In the genomic region with DNA sequence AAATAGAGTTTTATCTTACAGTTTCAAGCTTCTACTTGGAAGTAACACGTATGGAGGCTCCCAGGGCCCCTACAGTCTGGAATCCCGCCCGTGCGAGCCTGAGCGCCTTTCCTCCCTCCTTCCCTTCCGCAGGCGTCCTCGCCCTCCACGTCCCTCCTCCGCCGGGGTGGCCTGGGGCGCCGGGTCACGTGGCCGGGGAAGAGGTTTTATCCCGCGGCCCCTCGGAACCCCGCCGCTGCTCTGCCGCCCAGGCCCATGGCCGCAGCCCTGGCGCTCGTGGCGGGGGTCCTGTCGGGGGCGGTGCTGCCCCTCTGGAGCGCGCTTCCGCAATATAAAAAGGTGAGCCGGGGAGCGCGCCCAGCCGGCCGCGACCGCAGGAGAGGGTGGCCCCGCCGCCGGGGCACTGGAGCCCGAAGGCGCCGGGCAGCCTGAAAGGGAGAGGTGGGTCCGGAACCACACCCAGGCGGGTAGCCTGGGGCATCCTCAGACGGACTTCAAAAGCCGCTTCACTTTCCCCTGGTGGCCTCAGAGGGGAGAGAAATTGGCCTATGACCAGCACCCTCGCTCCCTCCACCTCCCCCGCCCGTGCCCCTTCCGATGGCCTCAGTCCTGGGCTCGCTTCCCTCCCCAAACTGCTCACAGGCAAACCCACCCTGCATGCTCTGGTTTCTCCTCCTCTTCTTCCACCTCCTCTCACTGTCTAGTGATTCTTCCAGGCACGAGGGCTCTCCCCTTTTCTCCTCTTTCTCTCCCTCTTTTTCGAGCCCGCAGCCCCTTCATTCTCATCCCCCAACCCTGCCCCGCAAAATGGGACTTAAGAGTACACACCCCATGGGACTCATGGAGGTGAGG, we compare ENCODE assay signal across 9 cellular contexts. TPM values are rescaled to one million over a fixed set of nuclear protein-coding genes. Genes with fewer than 3 reads are reported as not detected.
DNase-seq lines count a peak whose midpoint lies in the region; ATAC-seq, FAIRE-seq and TF ChIP-seq lines count a peak whose summit lies in the region.
"Had no signal": no experiment of that assay in that cellular context is flagged by ENCODE, and none has a peak within 500 bp of the region (broad histone marks: within the 10 kb centered on the region; RNA-seq: fewer than 3 reads in every experiment).

A gene with protein sequence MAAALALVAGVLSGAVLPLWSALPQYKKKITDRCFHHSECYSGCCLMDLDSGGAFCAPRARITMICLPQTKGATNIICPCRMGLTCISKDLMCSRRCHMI (plus strand): TSS at position 235 of the 852 bp plus-strand sequence. CDS start 21 bp downstream, at position 256.

- TF ChIP-seq CTCF in ascending aorta (IDR thresholded peaks at IDR 0.05), result no peak
- TF ChIP-seq CTCF in keratinocyte (optimal IDR thresholded peaks at IDR 0.05 in 1 of 3, IDR thresholded peaks at IDR 0.05 in 1 of 3, conservative IDR thresholded peaks at IDR 0.05 in 1 of 3; ENCODE audit: extremely low read depth in 1 of 3, insufficient read depth in 2 of 3, low read length in 3 of 3), result no peak

- H2AFZ ChIP-seq in keratinocyte (ENCODE audit: control insufficient read depth, low read length), result no peak within 1 kb of the TSS

- peaks cover 7 to 15% (median 13%) of the 10 kb centered on the region in 11 experiments; a peak in 20 of 22 replicates for H3K27me3 ChIP-seq in BLaER1 treated with 17β-estradiol and CSF1 and Interleukin-3, amounts not matched to agents 10 nM and 100 nM
- H3K27me3 ChIP-seq in HUES64 (ENCODE audit: insufficient read depth, low read length), result peaks cover 14% of the 10 kb centered on the region
- no peaks in the 10 kb centered on the region for H3K27me3 ChIP-seq in ascending aorta
- H3K27me3 ChIP-seq in keratinocyte (ENCODE audit: control insufficient read depth, extremely low read depth, insufficient read depth, low read length), result peaks cover 24% of the 10 kb centered on the region
- H3K27me3 ChIP-seq in thymus (ENCODE audit: control insufficient read depth, insufficient read depth), result peaks cover 12% of the 10 kb centered on the region

- H3K9me3 ChIP-seq in BLaER1 treated with 17β-estradiol and CSF1 and Interleukin-3, amounts not matched to agents 10 nM and 100 nM (replicated peaks in 1 of 11), result no peaks in the 10 kb centered on the region
- no peaks in the 10 kb centered on the region for H3K9me3 ChIP-seq in HUES64 (ENCODE audit: insufficient read depth, low read depth, low read length)
- H3K9me3 ChIP-seq in ascending aorta, result no peaks in the 10 kb centered on the region
- no peaks in the 10 kb centered on the region for H3K9me3 ChIP-seq in keratinocyte (ENCODE audit: control insufficient read depth, low read depth, low read length)
- H3K9me3 ChIP-seq in thymus (ENCODE audit: control insufficient read depth), result no peaks in the 10 kb centered on the region

- H3K9ac ChIP-seq in BLaER1 treated with 17β-estradiol and CSF1 and Interleukin-3, amounts not matched to agents 10 nM and 100 nM, result peak within 1 kb of the TSS; percentile 35 to 80 (median 72); a peak in 20 of 22 replicates
- peak within 1 kb of the TSS; percentile 32 for H3K9ac ChIP-seq in HUES64 (ENCODE audit: low read depth, low read length)
- no peak within 1 kb of the TSS for H3K9ac ChIP-seq in keratinocyte (ENCODE audit: control insufficient read depth, extremely low read depth, insufficient read depth, low read length)

- dilution Hi-C loops in keratinocyte (cut with MboI; ENCODE audit: extremely low pct_ligation_motif_present, low sequenced_read_pairs), result no loop called here

- no peaks in the 10 kb centered on the region for H3K79me2 ChIP-seq in keratinocyte (ENCODE audit: control insufficient read depth, insufficient read depth, low read length)

- H4K20me1 ChIP-seq in BLaER1 treated with 17β-estradiol and CSF1 and Interleukin-3, amounts not matched to agents 10 nM and 100 nM, result no peaks in the 10 kb centered on the region
- H4K20me1 ChIP-seq in keratinocyte (ENCODE audit: control insufficient read depth, extremely low read depth, insufficient read depth, low read length), result no peaks in the 10 kb centered on the region

- no peaks in the 10 kb centered on the region for H3K36me3 ChIP-seq in BLaER1 treated with 17β-estradiol and CSF1 and Interleukin-3, amounts not matched to agents 10 nM and 100 nM
- H3K36me3 ChIP-seq in HUES64 (ENCODE audit: insufficient read depth, low read length), result no peaks in the 10 kb centered on the region
- H3K36me3 ChIP-seq in ascending aorta, result no peaks in the 10 kb centered on the region
- no peaks in the 10 kb centered on the region for H3K36me3 ChIP-seq in keratinocyte (ENCODE audit: control insufficient read depth in 2 of 2, extremely low read depth in 1 of 2, insufficient read depth in 2 of 2, low read length in 2 of 2)
- H3K36me3 ChIP-seq in thymus (ENCODE audit: control insufficient read depth, insufficient read depth), result no peaks in the 10 kb centered on the region

- no peak for FAIRE-seq in keratinocyte (lab: Jason Lieb, UNC)

- intact Hi-C loops in ascending aorta (cut with DNase I), result no loop called here

- 1% methylated on average over 55 of the region's 56 CpGs for WGBS in HUES64
- WGBS in thymus, result 5% methylated on average over 56 of the region's 56 CpGs

- H3K4me1 ChIP-seq in BLaER1 treated with 17β-estradiol and CSF1 and Interleukin-3, amounts not matched to agents 10 nM and 100 nM, result peaks cover 9 to 26% (median 20%) of the 10 kb centered on the region in 10 experiments; a peak in 16 of 20 replicates
- H3K4me1 ChIP-seq in HUES64 (ENCODE audit: insufficient read depth, low read length) (no peaks in the 10 kb centered on the region), ascending aorta (peaks cover 0 to 4% of the 10 kb centered on the region in 2 donors), keratinocyte (ENCODE audit: control insufficient read depth, extremely low read depth, insufficient read depth, low read length) (no peaks in the 10 kb centered on the region), thymus (ENCODE audit: control insufficient read depth, insufficient read depth, low read length) (no peaks in the 10 kb centered on the region)

- H3K4me3 ChIP-seq in BLaER1 treated with 17β-estradiol and CSF1 and Interleukin-3, amounts not matched to agents 10 nM and 100 nM, result peak within 1 kb of the TSS; percentile 59 to 74 (median 68)
- H3K4me3 ChIP-seq in HUES64 (ENCODE audit: low read length) (peak within 1 kb of the TSS; percentile 52), ascending aorta (peak within 1 kb of the TSS; percentile 39 to 61), keratinocyte (ENCODE audit: control insufficient read depth in 2 of 3, extremely low read depth in 1 of 3, insufficient read depth in 2 of 3, low read depth in 1 of 3, low read length in 3 of 3) (peak within 1 kb of the TSS; percentile 32 to 43 (median 35)), thymus (ENCODE audit: low read length) (peak within 1 kb of the TSS; percentile 36)

- H3K4me2 ChIP-seq in BLaER1 treated with 17β-estradiol and CSF1 and Interleukin-3, amounts not matched to agents 10 nM and 100 nM, result peak within 1 kb of the TSS; percentile 80 to 99 (median 98)
- H3K4me2 ChIP-seq in keratinocyte (ENCODE audit: control insufficient read depth, extremely low read depth, insufficient read depth, low read depth, low read length), result peak within 1 kb of the TSS; percentile 62

- no peaks in the 10 kb centered on the region for H3K9me1 ChIP-seq in keratinocyte (ENCODE audit: control insufficient read depth, extremely low read depth, insufficient read depth, low read length)

- DNase-seq in ascending aorta (ENCODE audit: low spot score in 2 of 2) (no peak), keratinocyte (ENCODE audit: low read depth, low spot score) (no peak), foreskin melanocyte (no peak), NCI-H1048 (lab: John Stamatoyannopoulos, UW) (no peak)

- H3K27ac ChIP-seq in BLaER1 treated with 17β-estradiol and CSF1 and Interleukin-3, amounts not matched to agents 10 nM and 100 nM, result peak within 1 kb of the TSS in 6 of 11 experiments; percentile 16 to 49 (median 39); a peak in 10 of 22 replicates
- H3K27ac ChIP-seq in HUES64 (ENCODE audit: low read depth, low read length) (no peak within 1 kb of the TSS), ascending aorta (no peak within 1 kb of the TSS), keratinocyte (ENCODE audit: control insufficient read depth, insufficient read depth, low read length) (no peak within 1 kb of the TSS), thymus (ENCODE audit: low read depth) (no peak within 1 kb of the TSS)

- no peak for ATAC-seq in GM21737 (IDR thresholded peaks at IDR 0.05; ENCODE audit: unreplicated experiment)

RNA-seq across cellular contexts. Expression of the gene that starts here (rescaled TPM):
- polyA plus RNA-seq in HUES64 (2013, experiment 1 of 2), result 1.1 TPM
- 1.1 TPM for polyA plus RNA-seq in HUES64 (2013, experiment 2 of 2)
- not detected for total RNA-seq in ascending aorta
- polyA plus RNA-seq in keratinocyte, result not detected in 3 replicates
- polyA plus RNA-seq in keratinocyte (2011; ENCODE audit: low read depth), result not detected
- not detected in 2 replicates for polyA plus RNA-seq in keratinocyte (2011; cell fraction: cytosol; rRNA removed)
- polyA plus RNA-seq in keratinocyte (2011; cell fraction: nucleus; rRNA removed), result not detected in 2 replicates
- polyA plus RNA-seq in keratinocyte (2012; ENCODE audit: low replicate concordance), result not detected in 2 replicates
- not detected in 3 replicates for polyA minus RNA-seq in keratinocyte
- not detected for polyA minus RNA-seq in keratinocyte (2011; cell fraction: cytosol; rRNA and poly(A)+ RNA removed)
- polyA minus RNA-seq in keratinocyte (2011; cell fraction: nucleus; rRNA and poly(A)+ RNA removed), result not detected in 2 replicates
- 0.09 TPM for polyA plus RNA-seq in thymus
- total RNA-seq: lung microvascular endothelial cell had no signal

Comparison
In these comparisons a context has a peak if more than half of its experiments do, and no peak if none do; other contexts are left out.
1. H3K27ac ChIP-seq: peak in BLaER1 treated with 17β-estradiol and CSF1 and Interleukin-3, amounts not matched to agents 10 nM and 100 nM (6 of 11); none in HUES64 (single experiment), ascending aorta (0 of 2), keratinocyte (single experiment) and thymus (single experiment).
2. Peak in every context shown above with its lines, with median percentiles within 50 percentile points of each other: H3K4me3 ChIP-seq.